14 cellular contexts compared by ENCODE assay signal in genomic region chr15:65275728-65276126, GRCh38. TPM values are rescaled to one million over a fixed set of nuclear protein-coding genes. Genes with fewer than 3 reads are reported as not detected.
A peak's percentile ranks its signal among the peaks of the same experiment; 100 is the strongest.
DNase-seq lines count a peak whose midpoint lies in the region; ATAC-seq and TF ChIP-seq lines count a peak whose summit lies in the region.
"Had no signal": no experiment of that assay in that cellular context is flagged by ENCODE, and none has a peak within 500 bp of the region (broad histone marks: within the 10 kb centered on the region; RNA-seq: fewer than 3 reads in every experiment).

No MANE protein-coding gene starts in this region.

- no peak overlapping the region for H3K4me3 Mint-ChIP-seq in glutamatergic neuron (ENCODE audit: unreplicated experiment)
- H3K4me3 Mint-ChIP-seq: activated CD4-positive, alpha-beta T cell treated with anti-CD3 and anti-CD28 coated beads, Interleukin-2, amount 10 ng/mL, durations not matched to agents 7 days and 5 days had no signal

- ATAC-seq in omental fat pad (ENCODE audit: low FRiP score) (peak; percentile 81), GM18858 (IDR thresholded peaks at IDR 0.05; ENCODE audit: unreplicated experiment) (no peak)
- ATAC-seq: esophagus mucosa, sciatic nerve had no signal

- peaks cover 61% of the 10 kb centered on the region for H3K79me2 ChIP-seq in Loucy (ENCODE audit: insufficient read depth, low read length)

- H3K27me3 ChIP-seq in Loucy (ENCODE audit: insufficient read depth, low read length, poor library complexity, severe bottlenecking) (no peaks in the 10 kb centered on the region), brain microvascular endothelial cell (replicated peaks) (no peaks in the 10 kb centered on the region), BE2C (no peaks in the 10 kb centered on the region), Peyer's patch (no peaks in the 10 kb centered on the region)

- H3K9me2 ChIP-seq in Loucy (replicated peaks; ENCODE audit: low read depth, low read length): no peaks in the 10 kb centered on the region

- H3K4me1 ChIP-seq in Loucy (ENCODE audit: insufficient read depth, low read length, poor library complexity, severe bottlenecking) (peaks cover 31% of the 10 kb centered on the region), BE2C (no peaks in the 10 kb centered on the region), Peyer's patch (peaks cover 0 to 11% (median 0%) of the 10 kb centered on the region in 4 donors)

- no peak for TF ChIP-seq POLR2A in Peyer's patch (IDR thresholded peaks at IDR 0.05)

- peak overlapping the region; percentile 59 for H3K4me2 ChIP-seq in Loucy (ENCODE audit: low read depth, low read length, poor library complexity, severe bottlenecking)

- peaks cover 3% of the 10 kb centered on the region for H3K4me1 Mint-ChIP-seq in glutamatergic neuron (ENCODE audit: low read depth, unreplicated experiment)

- no peaks in the 10 kb centered on the region for H3K27me3 Mint-ChIP-seq in glutamatergic neuron (ENCODE audit: unreplicated experiment)
- H3K27me3 Mint-ChIP-seq: activated CD4-positive, alpha-beta T cell treated with anti-CD3 and anti-CD28 coated beads, Interleukin-2, amount 10 ng/mL, durations not matched to agents 7 days and 5 days had no signal

- H3K27ac ChIP-seq in brain microvascular endothelial cell: no peak overlapping the region
- H3K27ac ChIP-seq in Peyer's patch: peak overlapping the region in 1 of 4 donors; percentile 3

- no peak overlapping the region for H3K9ac ChIP-seq in Loucy (ENCODE audit: low read depth, low read length, poor library complexity, severe bottlenecking)

- no peaks in the 10 kb centered on the region for H3K36me3 Mint-ChIP-seq in glutamatergic neuron (ENCODE audit: unreplicated experiment)

- H3K9me3 ChIP-seq in Loucy (ENCODE audit: insufficient read depth, low read depth, low read length) (no peaks in the 10 kb centered on the region), BE2C (no peaks in the 10 kb centered on the region), Peyer's patch (no peaks in the 10 kb centered on the region)

- H3K4me3 ChIP-seq in Loucy (ENCODE audit: low read length, poor library complexity, severe bottlenecking) (no peak overlapping the region), brain microvascular endothelial cell (ENCODE audit: low read depth, low read length) (no peak overlapping the region), BE2C (ENCODE audit: low read depth, low read length) (no peak overlapping the region), Peyer's patch (no peak overlapping the region)

- in situ Hi-C loops in brain microvascular endothelial cell (cut with HindIII; ENCODE audit: low pct_ligation_motif_present, low sequenced_read_pairs): no loop called here

- no peak overlapping the region for H2AFZ ChIP-seq in Loucy (ENCODE audit: low read length)

- no peak overlapping the region for H3K27ac Mint-ChIP-seq in glutamatergic neuron (ENCODE audit: unreplicated experiment)

- DNase-seq in DMS53 treated with DMSO at 0.1 percent for 48 hours (lab: John Stamatoyannopoulos, UW; ENCODE audit: unreplicated experiment) (peak; percentile 31), brain microvascular endothelial cell (peak; percentile 50), omental fat pad (ENCODE audit: low spot score) (no peak), BE2C (no peak), Peyer's patch (no peak), glutamatergic neuron (no peak)
- DNase-seq: activated CD4-positive, alpha-beta T cell treated with anti-CD3 and anti-CD28 coated beads, Interleukin-2, amount 10 ng/mL, durations not matched to agents 7 days and 5 days had no signal

- peaks cover 5% of the 10 kb centered on the region; the same call in 1 of the 2 replicates for H3F3A ChIP-seq in Loucy (ENCODE audit: low read depth)

- peaks cover 2% of the 10 kb centered on the region for H3K36me3 ChIP-seq in Loucy (ENCODE audit: insufficient read depth, low read length)
- no peaks in the 10 kb centered on the region for H3K36me3 ChIP-seq in brain microvascular endothelial cell (replicated peaks)
- H3K36me3 ChIP-seq in BE2C: peaks cover 1% of the 10 kb centered on the region
- no peaks in the 10 kb centered on the region for H3K36me3 ChIP-seq in Peyer's patch

- peaks cover 4% of the 10 kb centered on the region for H4K20me1 ChIP-seq in Loucy (ENCODE audit: insufficient read depth, low read length, poor library complexity, severe bottlenecking)

- H3K9me3 Mint-ChIP-seq in glutamatergic neuron (ENCODE audit: unreplicated experiment): no peaks in the 10 kb centered on the region
- H3K9me3 Mint-ChIP-seq: activated CD4-positive, alpha-beta T cell treated with anti-CD3 and anti-CD28 coated beads, Interleukin-2, amount 10 ng/mL, durations not matched to agents 7 days and 5 days had no signal

- no peak for TF ChIP-seq CTCF in Loucy (conservative IDR thresholded peaks at IDR 0.05; ENCODE audit: low read length)
- TF ChIP-seq CTCF in brain microvascular endothelial cell (IDR thresholded peaks at IDR 0.05; ENCODE audit: low read depth, low read length, missing control alignments): no peak
- no peak for TF ChIP-seq CTCF in omental fat pad (IDR thresholded peaks at IDR 0.05)
- no peak for TF ChIP-seq CTCF in BE2C (IDR thresholded peaks at IDR 0.05; ENCODE audit: low read depth, low read length)
- TF ChIP-seq CTCF in Peyer's patch (IDR thresholded peaks at IDR 0.05): no peak
- TF ChIP-seq CTCF in glutamatergic neuron (IDR thresholded peaks at IDR 0.05; ENCODE audit: partially characterized antibody, unreplicated experiment): no peak

RNA-seq across cellular contexts. Expression of gene PARP16, which starts 11.0 kb away (rescaled TPM):
- 10 to 100 TPM in 1 of 4 donors, 1 to 10 TPM in 3; 5.6 to 11.0 (median 7.5) TPM for total RNA-seq in omental fat pad
- 8.2 TPM for polyA plus RNA-seq in BE2C (2012; ENCODE audit: insufficient read depth, insufficient read length, low read depth)
- total RNA-seq in Peyer's patch: 10 to 100 TPM in 1 of 4 donors, 1 to 10 TPM in 3; 7.0 to 23.1 (median 8.1) TPM
- 6.8 TPM for total RNA-seq in glutamatergic neuron (ENCODE audit: unreplicated experiment)

RNA-seq across cellular contexts. Expression of gene RNU5A-1, which starts 20.1 kb away (rescaled TPM):
- total RNA-seq in omental fat pad: not detected
- polyA plus RNA-seq in BE2C (2012; ENCODE audit: insufficient read depth, insufficient read length, low read depth): not detected
- total RNA-seq in Peyer's patch: not detected
- not detected for total RNA-seq in glutamatergic neuron (ENCODE audit: unreplicated experiment)
- total RNA-seq: activated CD4-positive, alpha-beta T cell treated with anti-CD3 and anti-CD28 coated beads, Interleukin-2, amount 10 ng/mL, durations not matched to agents 7 days and 5 days; chondrocyte; esophagus mucosa; mucosa of gallbladder; sciatic nerve; subcutaneous adipose tissue had no signal

RNA-seq across cellular contexts. Expression of gene RNU5B-1, which starts 28.8 kb away (rescaled TPM):
- not detected for total RNA-seq in omental fat pad
- polyA plus RNA-seq in BE2C (2012; ENCODE audit: insufficient read depth, insufficient read length, low read depth): not detected
- total RNA-seq in Peyer's patch: not detected
- not detected for total RNA-seq in glutamatergic neuron (ENCODE audit: unreplicated experiment)
- total RNA-seq: subcutaneous adipose tissue had no signal

Comparison
In these comparisons a context has a peak if more than half of its experiments do, and no peak if none do; other contexts are left out.
1. DNase-seq: peak in DMS53 treated with DMSO at 0.1 percent for 48 hours (single experiment) and brain microvascular endothelial cell (single experiment); none in omental fat pad (single experiment), BE2C (single experiment), Peyer's patch (0 of 3) and glutamatergic neuron (single experiment).
2. RNA of gene RNU5B-1, which starts 28.8 kb away (total RNA-seq): not detected in glutamatergic neuron (single experiment); not detected in omental fat pad and not detected in Peyer's patch; every median in the first group is over 10 times any median in the second.